ENCODE assay signal across 11 cellular contexts in the genomic region with DNA sequence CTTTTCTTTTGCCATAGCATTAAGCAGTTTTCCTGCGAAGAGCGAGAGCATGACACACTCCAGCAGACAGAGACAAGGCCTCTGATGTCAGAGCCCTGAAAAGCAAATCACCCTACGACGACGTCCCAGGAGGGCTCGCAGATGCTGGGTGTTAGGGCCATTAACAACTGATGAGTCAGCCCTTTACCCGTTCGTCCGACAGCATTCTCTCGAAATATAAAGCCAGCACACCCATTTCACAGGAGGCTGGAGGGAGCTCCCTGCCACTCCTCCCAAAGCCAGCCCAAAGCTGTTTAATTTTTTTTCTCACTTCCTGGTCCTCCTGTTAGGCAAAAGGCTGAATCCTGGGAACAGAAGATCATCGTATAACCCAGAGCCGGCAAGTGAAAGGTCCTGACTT.
DNase-seq lines count a peak whose midpoint lies in the region; ATAC-seq, FAIRE-seq and TF ChIP-seq lines count a peak whose summit lies in the region.
"Had no signal": no experiment of that assay in that cellular context is flagged by ENCODE, and none has a peak within 500 bp of the region (broad histone marks: within the 10 kb centered on the region; RNA-seq: fewer than 3 reads in every experiment).

No MANE protein-coding gene starts in this region.

- WGBS in A549 (ENCODE audit: missing lambda C conversion rate), result 74% methylated on average over 12 of the region's 12 CpGs
- no CpG with 5 or more reads among the region's 12 CpGs for WGBS in mesendoderm (ENCODE audit: extremely low coverage, insufficient coverage, low lambda C conversion rate)

- DNase-seq in A549 (ENCODE audit: low read depth in 1 of 2, low spot score in 1 of 2) (no peak), HK-2 (ENCODE audit: unreplicated experiment) (peak; percentile 44), cardiac fibroblast (ENCODE audit: low read depth in 2 of 2) (peak; percentile 60 to 88), mesendoderm (peak; percentile 54), COLO829 (ENCODE audit: low spot score) (no peak), NCI-H82 (lab: John Stamatoyannopoulos, UW) (no peak)
- no peak for DNase-seq in activated CD4-positive, alpha-beta T cell treated with anti-CD3 and anti-CD28 coated beads, Interleukin-2, amount 50 U/mL, for 4 hours
- DNase-seq: CD4-positive, alpha-beta T cell; cerebellar nuclear complex; stimulated activated naive CD4-positive, alpha-beta T cell had no signal

- TF ChIP-seq POLR2A in A549 (IDR thresholded peaks at IDR 0.05; ENCODE audit: low read length), result no peak

- TF ChIP-seq CTCF in A549 (IDR thresholded peaks at IDR 0.05), result no peak
- no peak for TF ChIP-seq CTCF in cardiac fibroblast (IDR thresholded peaks at IDR 0.05; ENCODE audit: low read depth, low read length)

- no peaks in the 10 kb centered on the region for H3K79me2 ChIP-seq in mesendoderm (ENCODE audit: control insufficient read depth, insufficient read depth, low read length)

- H3K4ac ChIP-seq in mesendoderm (ENCODE audit: low read depth, low read length), result no peak overlapping the region

- no peak overlapping the region for H4K8ac ChIP-seq in mesendoderm (ENCODE audit: low read depth, low read length)

- POLR2A ChIA-PET in A549 (lab: Yijun Ruan, JAX), result interaction anchor here (1.1 kb wide), 1 partner anchor 216 kb away, joined by 6 read pairs; no protein-coding TSS in a partner anchor

- H3K27ac ChIP-seq in A549 (peak overlapping the region; percentile 66 to 84), mesendoderm (ENCODE audit: low read depth, low read length) (no peak overlapping the region)

- no peak overlapping the region for H2AK5ac ChIP-seq in mesendoderm (ENCODE audit: low read length)

- no peaks in the 10 kb centered on the region for H3K79me1 ChIP-seq in mesendoderm (ENCODE audit: low read length)

- CTCF ChIA-PET in A549 (lab: Yijun Ruan, JAX), result interaction anchor here (1.0 to 1.8 kb wide), 2 partner anchors 8 to 10 kb away, joined by 3 to 4 read pairs; no protein-coding TSS in a partner anchor

- no peak for FAIRE-seq in A549 (lab: Jason Lieb, UNC)

- H3K4me3 ChIP-seq in A549 (no peak overlapping the region), cardiac fibroblast (replicated peaks in 1 of 2; ENCODE audit: low read depth in 2 of 2, low read length in 2 of 2) (no peak overlapping the region), mesendoderm (ENCODE audit: low read length) (no peak overlapping the region)

- TF ChIP-seq EP300 in A549 (IDR thresholded peaks at IDR 0.05), result no peak

- peaks cover 24% of the 10 kb centered on the region for H3K4me1 ChIP-seq in A549
- H3K4me1 ChIP-seq in mesendoderm (ENCODE audit: control insufficient read depth, low read depth, low read length), result no peaks in the 10 kb centered on the region

- H3K27me3 ChIP-seq in mesendoderm (ENCODE audit: insufficient read depth, low read length, poor library complexity), result no peaks in the 10 kb centered on the region

- no peak overlapping the region for H2BK120ac ChIP-seq in mesendoderm (ENCODE audit: low read depth, low read length)

- H3K4me2 ChIP-seq in A549 (peak overlapping the region; percentile 72), mesendoderm (ENCODE audit: low read length) (no peak overlapping the region)

- H3K36me3 ChIP-seq in mesendoderm (ENCODE audit: control insufficient read depth, insufficient read depth, low read length), result no peaks in the 10 kb centered on the region

- H2BK15ac ChIP-seq in mesendoderm (replicated peaks; ENCODE audit: low read depth), result no peak overlapping the region

- no peak overlapping the region for H3K56ac ChIP-seq in mesendoderm (ENCODE audit: low read length)

- no peak overlapping the region for H3K23ac ChIP-seq in mesendoderm (ENCODE audit: low read length)

- H2BK5ac ChIP-seq in mesendoderm (ENCODE audit: low read length), result no peak overlapping the region

- no peak overlapping the region for H3K9ac ChIP-seq in mesendoderm (ENCODE audit: low read length)

- H3K9me3 ChIP-seq in A549, result no peaks in the 10 kb centered on the region

- H4K5ac ChIP-seq in mesendoderm (ENCODE audit: low read length), result no peak overlapping the region

- ATAC-seq in A549, result no peak
- no peak for ATAC-seq in GM21529 (IDR thresholded peaks at IDR 0.05; ENCODE audit: unreplicated experiment)

- no peak overlapping the region for H3K18ac ChIP-seq in mesendoderm (ENCODE audit: low read length)

- TF ChIP-seq RAD21 in A549 (conservative IDR thresholded peaks at IDR 0.05 in 1 of 2, IDR thresholded peaks at IDR 0.05 in 1 of 2), result no peak

TF ChIP-seq in A549, 52 proteins besides CTCF, POLR2A, EP300 and RAD21:
- no peak for TF ChIP-seq JUNB (IDR thresholded peaks at IDR 0.05)
- no peak for TF ChIP-seq CBX8 (IDR thresholded peaks at IDR 0.05)
- TF ChIP-seq POLR2AphosphoS2 (conservative IDR thresholded peaks at IDR 0.05; ENCODE audit: low read length), result no peak
- no peak for TF ChIP-seq RCOR1 (IDR thresholded peaks at IDR 0.05; ENCODE audit: low read depth, low read length)
- TF ChIP-seq ZSCAN20 (CRISPR knock-in tag; IDR thresholded peaks at IDR 0.05), result no peak
- TF ChIP-seq, protein P1, sequence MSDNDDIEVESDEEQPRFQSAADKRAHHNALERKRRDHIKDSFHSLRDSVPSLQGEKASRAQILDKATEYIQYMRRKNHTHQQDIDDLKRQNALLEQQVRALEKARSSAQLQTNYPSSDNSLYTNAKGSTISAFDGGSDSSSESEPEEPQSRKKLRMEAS (IDR thresholded peaks at IDR 0.05), result 0 out of 2 replicates have a peak, but pooled peaks have one; percentile 4
- TF ChIP-seq MAFK (IDR thresholded peaks at IDR 0.05; ENCODE audit: partially characterized antibody), result peak; percentile 89

Comparison
In these comparisons a context has a peak if more than half of its experiments do, and no peak if none do; other contexts are left out.
1. DNase-seq: peak in HK-2 (single experiment), cardiac fibroblast (2 of 2) and mesendoderm (single experiment); none in A549 (0 of 2), activated CD4-positive, alpha-beta T cell treated with anti-CD3 and anti-CD28 coated beads, Interleukin-2, amount 50 U/mL, for 4 hours (0 of 2), COLO829 (single experiment) and NCI-H82 (single experiment).